2 cellular contexts compared by ENCODE assay signal in the genomic region with DNA sequence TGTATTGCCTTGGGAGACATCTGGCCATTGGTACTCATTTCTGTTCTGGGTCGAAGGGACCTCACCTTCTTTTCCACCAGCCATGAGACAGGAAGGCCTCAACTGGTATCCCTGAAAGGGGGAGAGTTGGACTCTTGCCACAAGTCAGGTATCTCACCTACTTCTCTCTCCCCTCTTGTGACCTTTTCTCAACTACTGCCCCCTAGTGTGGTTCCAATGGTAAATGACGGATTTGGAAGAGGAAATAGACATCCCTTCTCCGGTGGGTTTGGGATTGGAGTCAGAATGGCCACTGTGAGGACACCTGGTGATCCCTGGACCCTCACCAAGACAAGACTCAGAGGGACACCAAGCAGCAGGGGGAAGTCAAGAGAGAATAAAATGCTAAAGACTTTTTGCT. TPM values are rescaled to one million over a fixed set of nuclear protein-coding genes. Genes with fewer than 3 reads are reported as not detected.
"Had no signal": no experiment of that assay in that cellular context is flagged by ENCODE, and none has a peak within 500 bp of the region (broad histone marks: within the 10 kb centered on the region; RNA-seq: fewer than 3 reads in every experiment).

No MANE protein-coding gene starts in this region.

RNA-seq across cellular contexts. Expression of a gene that starts 21.9 kb away (rescaled TPM):
- total RNA-seq: activated CD4-positive, alpha-beta T cell treated with anti-CD3 and anti-CD28 coated beads, Interleukin-2, amount 10 ng/mL, durations not matched to agents 24 days and 14 days; activated CD4-positive, alpha-beta T cell treated with anti-CD3 and anti-CD28 coated beads, Interleukin-2, amount 10 ng/mL, durations not matched to agents 7 days and 5 days had no signal
